Comparison of ENCODE assay signal across 8 cellular contexts in genomic region chr5:133052317-133053175, GRCh38. TPM values are rescaled to one million over a fixed set of nuclear protein-coding genes. Genes with fewer than 3 reads are reported as not detected.
DNase-seq lines count a peak whose midpoint lies in the region; ATAC-seq and TF ChIP-seq lines count a peak whose summit lies in the region.

No MANE protein-coding gene starts in this region.

- peak in 69 of 76 experiments; percentile 4 to 70 (median 45) for DNase-seq in HUDEP-2 (lab: John Stamatoyannopoulos, UW; ENCODE audit: unreplicated experiment in 76 of 76)
- peak in 4 of 5 experiments; percentile 19 to 77 (median 31) for DNase-seq in T-helper 2 cell
- no peak for DNase-seq in astrocyte of the cerebellum (ENCODE audit: low read depth)
- DNase-seq in iPS DF 6.9 (ENCODE audit: low read depth, low spot score), result no peak
- peak; percentile 19 to 33 for DNase-seq in gastrocnemius medialis
- DNase-seq in retina, result no peak

- H3K79me2 ChIP-seq in DOHH2 (ENCODE audit: control insufficient read depth, low read length), result peaks cover 76% of the 10 kb centered on the region

- peaks cover 33% of the 10 kb centered on the region for H4K20me1 ChIP-seq in DOHH2 (ENCODE audit: control insufficient read depth, insufficient read depth, low read depth, low read length)

- H3K4me1 ChIP-seq in DOHH2 (ENCODE audit: control insufficient read depth, low read length), result peaks cover 76% of the 10 kb centered on the region
- peaks cover 2% of the 10 kb centered on the region; the same call in 1 of the 2 replicates for H3K4me1 ChIP-seq in iPS DF 6.9 (ENCODE audit: control insufficient read depth, insufficient read depth, low read length)
- H3K4me1 ChIP-seq in gastrocnemius medialis, result peaks cover 46 to 54% of the 10 kb centered on the region in 2 donors

- no CpG with 5 or more reads among the region's 59 CpGs for whole genome bisulfite sequencing in iPS DF 6.9 (ENCODE audit: insufficient coverage, insufficient read length)

- H3K4me3 ChIP-seq in DOHH2 (ENCODE audit: low read length) (peak overlapping the region; percentile 97), astrocyte of the cerebellum (ENCODE audit: low read depth, low read length) (peak overlapping the region; percentile 97), iPS DF 6.9 (ENCODE audit: low read length) (peak overlapping the region; percentile 86), gastrocnemius medialis (peak overlapping the region; percentile 82 to 97 (median 94))

- H3K9me3 ChIP-seq in DOHH2 (ENCODE audit: control insufficient read depth, insufficient read depth, low read length), result peaks cover 3% of the 10 kb centered on the region; the same call in 1 of the 2 replicates
- H3K9me3 ChIP-seq in iPS DF 6.9 (ENCODE audit: control insufficient read depth, insufficient read depth, low read length), result no peaks in the 10 kb centered on the region
- H3K9me3 ChIP-seq in gastrocnemius medialis, result no peaks in the 10 kb centered on the region

- peak; percentile 22 to 49 for TF ChIP-seq POLR2A in gastrocnemius medialis (IDR thresholded peaks at IDR 0.05)

- no peaks in the 10 kb centered on the region for H3K27me3 ChIP-seq in DOHH2 (ENCODE audit: control insufficient read depth, low read length)
- no peaks in the 10 kb centered on the region for H3K27me3 ChIP-seq in iPS DF 6.9 (ENCODE audit: control insufficient read depth, insufficient read depth, low read length)
- H3K27me3 ChIP-seq in gastrocnemius medialis, result no peaks in the 10 kb centered on the region

- H3K36me3 ChIP-seq in DOHH2 (ENCODE audit: control insufficient read depth, low read length) (peaks cover 63% of the 10 kb centered on the region), iPS DF 6.9 (ENCODE audit: control insufficient read depth, insufficient read depth, low read length) (no peaks in the 10 kb centered on the region), gastrocnemius medialis (no peaks in the 10 kb centered on the region)

- H3F3A ChIP-seq in DOHH2 (ENCODE audit: control insufficient read depth, insufficient read depth), result peaks cover 23% of the 10 kb centered on the region

- H3K27ac ChIP-seq in DOHH2 (ENCODE audit: low read depth, low read length) (peak overlapping the region; percentile 97), iPS DF 6.9 (ENCODE audit: low read length) (no peak overlapping the region), gastrocnemius medialis (peak overlapping the region; percentile 92 to 100 (median 98))

- intact Hi-C loops in gastrocnemius medialis (cut with DNase I; ENCODE audit: low total_unique reads), result loop anchor here (1.0 to 5.0 kb wide), 2 partner anchors 186 to 220 kb away; partner anchors contain the start of genes GDF9, SHROOM1 and UQCRQ

- H3K4me2 ChIP-seq in DOHH2 (ENCODE audit: low read length), result peak overlapping the region; percentile 96

- H3K9me2 ChIP-seq in DOHH2 (replicated peaks; ENCODE audit: control insufficient read depth, low read length), result no peaks in the 10 kb centered on the region

- peak; percentile 31 for ATAC-seq in GM21381 (IDR thresholded peaks at IDR 0.05; ENCODE audit: unreplicated experiment)
- ATAC-seq in gastrocnemius medialis, result peak; percentile 9 to 18

- in situ Hi-C loops in astrocyte of the cerebellum (cut with HindIII; ENCODE audit: low sequenced_read_pairs), result no loop called here
- in situ Hi-C loops in gastrocnemius medialis (cut with MboI; ENCODE audit: low sequenced_read_pairs in 4 of 4), result no loop called here

- TF ChIP-seq CTCF in DOHH2 (IDR thresholded peaks at IDR 0.05; ENCODE audit: low read depth, low read length, poor library complexity, severe bottlenecking), result no peak
- no peak for TF ChIP-seq CTCF in astrocyte of the cerebellum (IDR thresholded peaks at IDR 0.05; ENCODE audit: low read depth, low read length, missing control alignments)
- TF ChIP-seq CTCF in gastrocnemius medialis (IDR thresholded peaks at IDR 0.05 in 4 of 5, conservative IDR thresholded peaks at IDR 0.05 in 1 of 5), result no peak

RNA-seq across cellular contexts. Expression of gene HSPA4, which starts 0.7 kb away (rescaled TPM):
- total RNA-seq in gastrocnemius medialis, result 10 to 100 TPM; 62.6 to 96.4 (median 74.1) TPM

RNA-seq across cellular contexts. Expression of gene ZCCHC10, which starts 26.2 kb away (rescaled TPM):
- 10 to 100 TPM in 3 of 4 donors, 1 to 10 TPM in 1; 8.9 to 28.9 (median 18.5) TPM for total RNA-seq in gastrocnemius medialis

Comparison
In these comparisons a context has a peak if more than half of its experiments do, and no peak if none do; other contexts are left out.
1. DNase-seq: peak in HUDEP-2 (69 of 76), T-helper 2 cell (4 of 5) and gastrocnemius medialis (2 of 2); none in astrocyte of the cerebellum (single experiment), iPS DF 6.9 (single experiment) and retina (single experiment).
2. Peak in every context shown above with its lines, with median percentiles within 50 percentile points of each other: H3K4me3 ChIP-seq.